ENCODE assay signal across 1 cellular context in genomic region chr1:226308723-226309397, GRCh38.
TF ChIP-seq lines count a peak whose summit lies in the region.

Gene LIN9 (minus strand): TSS chr1:226309164. CDS start chr1:226309139, 25 bp downstream.

TF ChIP-seq in K562, 482 proteins besides CTCF, POLR2A, EP300 and RAD21 (continued from another document):
- TF ChIP-seq SFPQ (IDR thresholded peaks at IDR 0.05; ENCODE audit: low read depth, low read length) (no peak), THAP12 (CRISPR knock-in tag; IDR thresholded peaks at IDR 0.05) (no peak), SMAD4 (CRISPR knock-in tag; conservative IDR thresholded peaks at IDR 0.05) (peak; percentile 95), GATA2 (CRISPR knock-in tag; IDR thresholded peaks at IDR 0.05) (no peak), ZNF445 (CRISPR knock-in tag; IDR thresholded peaks at IDR 0.05; ENCODE audit: low read depth) (no peak), E2F8 (IDR thresholded peaks at IDR 0.05; ENCODE audit: low read depth, partially characterized antibody) (peak; percentile 71), KHSRP (IDR thresholded peaks at IDR 0.05) (no peak), RBM25 (IDR thresholded peaks at IDR 0.05; ENCODE audit: low read depth, low read length, severe bottlenecking) (no peak), POLR2B (IDR thresholded peaks at IDR 0.05; ENCODE audit: low read depth, partially characterized antibody) (peak; percentile 94), RNF2 (IDR thresholded peaks at IDR 0.05) (peak; percentile 60), ZNF695 (CRISPR knock-in tag; IDR thresholded peaks at IDR 0.05) (no peak), ZBTB34 (CRISPR knock-in tag; IDR thresholded peaks at IDR 0.05) (no peak), CREB3 (tag; conservative IDR thresholded peaks at IDR 0.05; ENCODE audit: low read depth) (no peak), HNRNPK (IDR thresholded peaks at IDR 0.05; ENCODE audit: low read depth, low read length, poor library complexity, severe bottlenecking) (no peak), TEAD1 (CRISPR knock-in tag; IDR thresholded peaks at IDR 0.05) (no peak; a peak in 1 of 4 replicates), ARID3A (IDR thresholded peaks at IDR 0.05; ENCODE audit: borderline replicate concordance, low read depth, low read length) (no peak), ZNF511 (CRISPR knock-in tag; IDR thresholded peaks at IDR 0.05) (peak; percentile 77; the same call in 1 of the 2 replicates), ILF3 (IDR thresholded peaks at IDR 0.05; ENCODE audit: borderline replicate concordance) (no peak)
TF ChIP-seq in K562: peak in this region for 129.
